In genomic region chr15:59115047-59115446, GRCh38 we compare ENCODE assay signal across 24 cellular contexts. TPM values are rescaled to one million over a fixed set of nuclear protein-coding genes. Genes with fewer than 3 reads are reported as not detected.
"Had no signal": no experiment of that assay in that cellular context is flagged by ENCODE, and none has a peak within 500 bp of the region (broad histone marks: within the 10 kb centered on the region; RNA-seq: fewer than 3 reads in every experiment).

No MANE protein-coding gene starts in this region.

- H3K36me3 Mint-ChIP-seq: activated naive CD4-positive, alpha-beta T cell treated with anti-CD3 and anti-CD28 coated beads, Interleukin-2, amount 50 U/mL, for 24 hours had no signal

- H3K4me3 ChIP-seq: ascending aorta, MG63 had no signal

- H3K27ac ChIP-seq: ascending aorta, KMS-11 had no signal

- H3K9me3 Mint-ChIP-seq: activated naive CD4-positive, alpha-beta T cell treated with anti-CD3 and anti-CD28 coated beads, Interleukin-2, amount 50 U/mL, for 24 hours; brain; central memory CD8-positive, alpha-beta T cell; T-helper 1 cell treated with Interleukin-12 subunit alpha and Interleukin-12 subunit beta and Interleukin-4 antibody, amounts not matched to agents 30 μg/mL and 1 μg/mL, for 36 hours; WTC11 had no signal

- H3K27me3 Mint-ChIP-seq: activated naive CD4-positive, alpha-beta T cell treated with anti-CD3 and anti-CD28 coated beads, Interleukin-2, amount 50 U/mL, for 24 hours; brain; central memory CD8-positive, alpha-beta T cell had no signal

- H3K27ac Mint-ChIP-seq: activated CD8-positive, alpha-beta T cell treated with anti-CD3 and anti-CD28 coated beads, Interleukin-2, amount 10 ng/mL, durations not matched to agents 7 days and 5 days; activated naive CD4-positive, alpha-beta T cell treated with anti-CD3 and anti-CD28 coated beads, Interleukin-2, amount 50 U/mL, for 24 hours; T-helper 1 cell treated with Interleukin-12 subunit alpha and Interleukin-12 subunit beta and Interleukin-4 antibody, amounts not matched to agents 30 μg/mL and 1 μg/mL, for 36 hours; WTC11 had no signal

- H3K4me1 Mint-ChIP-seq: activated naive CD4-positive, alpha-beta T cell treated with anti-CD3 and anti-CD28 coated beads, Interleukin-2, amount 50 U/mL, for 24 hours; brain; central memory CD8-positive, alpha-beta T cell; WTC11 had no signal

- H3K4me3 Mint-ChIP-seq: activated CD8-positive, alpha-beta T cell treated with anti-CD3 and anti-CD28 coated beads, Interleukin-2, amount 10 ng/mL, durations not matched to agents 7 days and 5 days; activated naive CD4-positive, alpha-beta T cell treated with anti-CD3 and anti-CD28 coated beads, Interleukin-2, amount 50 U/mL, for 24 hours; brain; central memory CD8-positive, alpha-beta T cell; T-helper 1 cell treated with Interleukin-12 subunit alpha and Interleukin-12 subunit beta and Interleukin-4 antibody, amounts not matched to agents 30 μg/mL and 1 μg/mL, for 36 hours; WTC11 had no signal

- DNase-seq: activated CD4-positive, alpha-beta T cell treated with anti-CD3 and anti-CD28 coated beads for 48 hours; activated CD4-positive, alpha-beta T cell treated with anti-CD3 and anti-CD28 coated beads, Interleukin-2, amount 50 U/mL, for 4 hours; activated CD4-positive, CD25-positive, alpha-beta regulatory T cell treated with anti-CD3 and anti-CD28 coated beads, Interleukin-2, amount 50 U/mL, for 72 hours; activated CD8-positive, alpha-beta memory T cell treated with anti-CD3 and anti-CD28 coated beads, Interleukin-2, amount 50 U/mL, for 48 hours; activated CD8-positive, alpha-beta T cell treated with anti-CD3 and anti-CD28 coated beads, Interleukin-2, amount 10 ng/mL, durations not matched to agents 7 days and 5 days; activated T-cell treated with anti-CD3 and anti-CD28 coated beads, Interleukin-2, amount 50 U/mL, for 1 hour; amniotic stem cell; MG63; NCI-H1105; NCI-H1436; NCI-H1694 treated with DMSO at 0.1 percent for 48 hours; NCI-H2029 treated with DMSO at 0.1 percent for 48 hours; NCI-H510A treated with DMSO at 0.1 percent for 48 hours; NCI-H69; NK-92 treated with Interleukin-12 subunit alpha and Interleukin-12 subunit beta, amount 100 ng/mL, for 24 hours; PC-3; SHP77 treated with DMSO at 0.1 percent for 48 hours had no signal

RNA-seq across cellular contexts. Expression of gene CCNB2, which starts 10.1 kb away (rescaled TPM):
- total RNA-seq: ascending aorta had no signal
